Comparison of ENCODE assay signal across 2 cellular contexts in genomic region chr10:25547391-25547790, GRCh38.
A peak's percentile ranks its signal among the peaks of the same experiment; 100 is the strongest.
TF ChIP-seq lines count a peak whose summit lies in the region.

No MANE protein-coding gene starts in this region.

TF ChIP-seq in GM23338, 12 proteins besides CTCF, POLR2A, EP300 and RAD21:
- TF ChIP-seq CREB1 (CRISPR knock-in tag; IDR thresholded peaks at IDR 0.05; ENCODE audit: low read depth): 0 out of 2 replicates have a peak, but pooled peaks have one; percentile 28
- TF ChIP-seq ZNF331 (CRISPR knock-in tag; IDR thresholded peaks at IDR 0.05; ENCODE audit: low read depth): no peak
TF ChIP-seq in GM23338: peak in this region for 1.

TF ChIP-seq in neural cell, 6 proteins besides CTCF, POLR2A, EP300 and RAD21:
- TF ChIP-seq POLR2AphosphoS5 (IDR thresholded peaks at IDR 0.05): peak; percentile 65
- TF ChIP-seq EZH2 (IDR thresholded peaks at IDR 0.05; ENCODE audit: borderline replicate concordance, insufficient read depth, low read length, poor library complexity, severe bottlenecking): no peak
- peak; percentile 95 for TF ChIP-seq REST (IDR thresholded peaks at IDR 0.05; ENCODE audit: borderline replicate concordance)
